8 cellular contexts compared by ENCODE assay signal in the genomic region with DNA sequence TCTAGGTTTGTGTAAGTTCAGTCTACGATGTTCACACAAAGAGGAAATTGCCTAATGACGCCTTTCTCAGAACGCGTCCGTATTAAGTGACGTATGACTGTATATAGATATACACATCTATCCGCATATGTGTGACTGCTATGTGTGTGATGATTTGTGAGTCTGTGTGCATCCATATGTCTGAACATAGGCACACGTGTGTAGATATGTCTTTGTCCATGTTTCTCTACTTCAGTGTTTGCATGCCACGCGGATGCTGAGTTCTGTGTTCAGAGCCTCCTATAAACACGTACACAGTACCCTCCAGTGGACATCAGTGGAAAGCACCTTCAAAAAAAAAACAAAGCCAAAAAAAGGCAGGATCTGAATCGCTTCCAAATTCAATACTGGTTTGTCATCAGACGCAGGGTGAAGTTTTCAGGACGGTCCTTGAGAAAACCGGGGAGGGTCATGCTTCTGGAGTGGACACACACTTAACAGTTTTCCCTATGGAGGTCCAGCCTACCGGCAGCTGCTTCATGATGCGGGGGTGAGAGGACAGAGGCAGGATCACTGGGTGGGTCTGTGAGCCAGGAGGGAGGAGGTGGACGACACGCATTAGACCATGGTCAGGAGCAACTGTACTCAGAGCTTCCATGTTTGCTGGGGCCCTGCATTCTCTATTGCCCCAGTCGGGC. TPM values are rescaled to one million over a fixed set of nuclear protein-coding genes. Genes with fewer than 3 reads are reported as not detected.
A peak's percentile ranks its signal among the peaks of the same experiment; 100 is the strongest.
DNase-seq lines count a peak whose midpoint lies in the region; ATAC-seq and TF ChIP-seq lines count a peak whose summit lies in the region.

No MANE protein-coding gene starts in this region.

- H3K79me2 ChIP-seq in PC-3 (ENCODE audit: low read length): no peaks in the 10 kb centered on the region

- peak; percentile 78 for TF ChIP-seq CTCF in PC-3 (conservative IDR thresholded peaks at IDR 0.05; ENCODE audit: low read depth, low read length)

- no peaks in the 10 kb centered on the region for H3K9me3 ChIP-seq in PC-3 (ENCODE audit: low read length)

- 0 out of 2 replicates have a peak overlapping the region, but pooled peaks have one; percentile 32 for H3K4me3 ChIP-seq in PC-3 (ENCODE audit: low read length)

- CTCF ChIA-PET in PC-3 (lab: Charles Lee): no interaction called here

- ATAC-seq in GM19035 (IDR thresholded peaks at IDR 0.05; ENCODE audit: unreplicated experiment): peak; percentile 60
- ATAC-seq in PC-3: peak; percentile 81
- peak; percentile 53 for ATAC-seq in stimulated activated naive CD8-positive, alpha-beta T cell treated with anti-CD3 and anti-CD28 coated beads, Interleukin-15, Interleukin-2, amounts not matched to agents 100 U/mL and 50 U/mL, for 24 hours
- no peak for ATAC-seq in GM21576 (IDR thresholded peaks at IDR 0.05; ENCODE audit: unreplicated experiment)

- intact Hi-C loops in PC-3 (cut with micrococcal nuclease): loop anchor here (1.0 to 10.0 kb wide), 5 partner anchors 275 to 778 kb away; a partner anchor contains a TSS

- H3K4me2 ChIP-seq in PC-3 (ENCODE audit: low read length): peak overlapping the region; percentile 74

- no peaks in the 10 kb centered on the region for H4K20me1 ChIP-seq in PC-3 (ENCODE audit: low read length)

- H3K9ac ChIP-seq in PC-3 (ENCODE audit: low read length): no peak overlapping the region

- POLR2A ChIA-PET in PC-3 (lab: Charles Lee; ENCODE audit: unreplicated experiment): no interaction called here

- peaks cover 4% of the 10 kb centered on the region; the same call in 1 of the 2 replicates for H3K4me1 ChIP-seq in PC-3 (ENCODE audit: insufficient read depth, low read length)

- no peak overlapping the region for H3K27ac ChIP-seq in PC-3 (ENCODE audit: low read length)

- no peaks in the 10 kb centered on the region for H3K27me3 ChIP-seq in PC-3 (ENCODE audit: low read length)

- H3K9me2 ChIP-seq in PC-3 (replicated peaks; ENCODE audit: low read length): no peaks in the 10 kb centered on the region

- no TSS peak for BruUV-seq in PC-3 (replicated peaks; lab: Mats Ljungman, UMichigan)

- H3K36me3 ChIP-seq in PC-3 (ENCODE audit: low read depth, low read length): no peaks in the 10 kb centered on the region

- H3F3A ChIP-seq in PC-3 (ENCODE audit: low read length, unreplicated experiment): no peaks in the 10 kb centered on the region

- peak overlapping the region; percentile 71 for H2AFZ ChIP-seq in PC-3 (ENCODE audit: low read length)

- DNase-seq in COLO668 (lab: John Stamatoyannopoulos, UW; ENCODE audit: unreplicated experiment): peak; percentile 51
- peak; percentile 85 to 90 for DNase-seq in Kasumi-1 (lab: John Stamatoyannopoulos, UW)
- DNase-seq in PC-3: peak; percentile 86
- peak; percentile 40 for DNase-seq in brain pericyte (ENCODE audit: low read depth, low spot score)
- DNase-seq in inferior parietal cortex (ENCODE audit: extremely low spot score): peak; percentile 77
- DNase-seq in stimulated activated naive CD8-positive, alpha-beta T cell treated with anti-CD3 and anti-CD28 coated beads, Interleukin-15, Interleukin-2, amounts not matched to agents 100 U/mL and 50 U/mL, for 24 hours: no peak

RNA-seq across cellular contexts. Expression of a gene that starts 29.5 kb away (rescaled TPM):
- 28.6 and 29.0 TPM in 2 replicates for total RNA-seq in PC-3 (2014; rRNA removed)
